Comparison of ENCODE assay signal across 8 cellular contexts in the genomic region with DNA sequence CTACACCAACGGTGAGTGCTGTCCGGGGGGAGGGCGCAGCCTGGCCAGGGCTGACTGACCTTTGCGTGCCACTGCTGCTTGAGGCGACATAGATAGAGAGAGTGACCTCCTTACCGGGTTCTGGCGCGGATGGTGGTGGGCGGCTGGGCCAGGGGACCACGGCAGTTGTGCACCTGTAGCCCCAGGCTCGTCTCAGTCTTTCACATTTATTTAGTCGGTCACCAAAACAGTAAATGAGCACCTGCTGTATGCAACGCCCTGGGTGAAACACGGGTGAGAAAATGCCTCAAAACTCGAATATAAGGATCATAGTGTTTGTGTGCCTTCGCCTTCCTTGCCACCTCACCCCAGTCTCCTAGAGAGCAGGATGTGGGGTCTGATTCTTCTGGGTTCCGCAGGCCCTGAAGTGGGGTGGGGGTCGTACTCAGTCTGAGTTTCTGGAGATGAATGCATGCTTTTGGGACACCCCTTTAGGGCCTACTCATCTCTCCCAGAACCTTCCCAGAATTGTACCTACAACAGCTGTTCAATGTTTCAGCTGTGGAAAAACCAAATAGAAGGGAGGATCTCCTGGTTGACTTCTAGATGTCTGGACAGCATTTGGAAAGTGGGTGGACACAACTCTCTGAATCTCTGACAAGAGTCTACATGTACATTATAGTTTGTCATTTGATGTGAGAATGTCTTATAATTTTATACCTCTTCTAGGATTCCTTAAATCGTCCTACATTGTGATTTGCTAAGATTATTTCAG.
A peak's percentile ranks its signal among the peaks of the same experiment; 100 is the strongest.
DNase-seq lines count a peak whose midpoint lies in the region; ATAC-seq and TF ChIP-seq lines count a peak whose summit lies in the region.

No MANE protein-coding gene starts in this region.

- H3K36me3 ChIP-seq in neuron (ENCODE audit: insufficient read depth, low read length), result no peaks in the 10 kb centered on the region

- peak overlapping the region; percentile 96 for H2AFZ ChIP-seq in neuron (ENCODE audit: low read depth, low read length)

- TF ChIP-seq CTCF in GM13976 (IDR thresholded peaks at IDR 0.05; ENCODE audit: borderline replicate concordance, control extremely low read depth, extremely low read depth, insufficient read depth, missing control alignments), result no peak
- TF ChIP-seq CTCF in fibroblast of mammary gland (conservative IDR thresholded peaks at IDR 0.05; ENCODE audit: control insufficient read depth, insufficient read depth, low read depth, low read length), result no peak

- peak overlapping the region; percentile 97 for H3K4me3 ChIP-seq in fibroblast of mammary gland (ENCODE audit: control insufficient read depth, low read depth, low read length)
- peak overlapping the region; percentile 94 for H3K4me3 ChIP-seq in neuron (ENCODE audit: low read length)

- DNase-seq in GM13976 (ENCODE audit: low spot score) (peak; percentile 40), fibroblast of mammary gland (ENCODE audit: low read depth) (no peak), hippocampal formation (lab: John Stamatoyannopoulos, UW) (no peak), NCI-H510A (lab: John Stamatoyannopoulos, UW) (no peak)
- peak; percentile 5 to 16 for DNase-seq in activated CD4-positive, alpha-beta T cell treated with anti-CD3 and anti-CD28 coated beads, Interleukin-2, amount 50 U/mL, for 48 hours
- DNase-seq in activated effector memory CD4-positive, alpha-beta T cell treated with anti-CD3 and anti-CD28 coated beads, Interleukin-2, amount 50 U/mL, for 16 hours, result no peak

- peak; percentile 15 for ATAC-seq in HG02973 (IDR thresholded peaks at IDR 0.05; ENCODE audit: unreplicated experiment)

- H3K9me3 ChIP-seq in neuron (ENCODE audit: low read length), result no peaks in the 10 kb centered on the region

- in situ Hi-C loops in GM13976 (cut with MboI; ENCODE audit: low sequenced_read_pairs, unreplicated experiment), result no loop called here

- H3K27me3 ChIP-seq in neuron (ENCODE audit: insufficient read depth, low read length), result no peaks in the 10 kb centered on the region

- peaks cover 22% of the 10 kb centered on the region for H3K4me1 ChIP-seq in neuron (ENCODE audit: insufficient read depth, low read length)

Comparison
In these comparisons a context has a peak if more than half of its experiments do, and no peak if none do; other contexts are left out.
1. DNase-seq: peak in GM13976 (single experiment) and activated CD4-positive, alpha-beta T cell treated with anti-CD3 and anti-CD28 coated beads, Interleukin-2, amount 50 U/mL, for 48 hours (2 of 2); none in fibroblast of mammary gland (single experiment), hippocampal formation (0 of 2), activated effector memory CD4-positive, alpha-beta T cell treated with anti-CD3 and anti-CD28 coated beads, Interleukin-2, amount 50 U/mL, for 16 hours (single experiment) and NCI-H510A (single experiment).